25 cellular contexts compared by ENCODE assay signal in the genomic region with DNA sequence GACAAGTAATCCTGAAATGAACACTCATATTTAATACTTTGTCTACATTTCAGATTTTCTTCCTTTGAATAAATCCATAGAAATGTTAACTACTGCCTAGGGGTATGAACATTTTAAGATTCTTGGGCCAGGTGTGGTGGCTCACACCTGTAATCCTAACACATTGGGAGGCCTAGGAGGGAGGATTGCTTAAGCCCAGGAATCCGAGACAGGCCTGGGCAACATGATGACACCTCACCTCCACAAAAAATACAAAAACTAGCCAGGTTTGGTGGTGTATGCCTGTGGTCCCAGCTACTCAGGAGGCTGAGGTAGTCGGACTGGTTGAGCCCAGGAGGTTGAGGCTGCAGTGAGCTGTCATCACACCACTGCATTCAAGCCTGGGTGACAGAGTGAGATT.
"Had no signal": no experiment of that assay in that cellular context is flagged by ENCODE, and none has a peak within 500 bp of the region (broad histone marks: within the 10 kb centered on the region; RNA-seq: fewer than 3 reads in every experiment).

No MANE protein-coding gene starts in this region.

- H3K4me1 ChIP-seq: neural progenitor cell, parathyroid adenoma, psoas muscle, right lobe of liver, sigmoid colon, stomach, thyroid gland, tibial nerve, upper lobe of right lung, uterus had no signal

- H2AFZ ChIP-seq: neural progenitor cell, parathyroid adenoma had no signal

- H3K27ac ChIP-seq: neural progenitor cell, neutrophil, parathyroid adenoma, psoas muscle, right lobe of liver, sigmoid colon, stomach, thoracic aorta, thyroid gland, tibial nerve, upper lobe of right lung, uterus had no signal

- H3K9me3 ChIP-seq: neutrophil, psoas muscle, right lobe of liver, sigmoid colon, stomach, thoracic aorta, thyroid gland, tibial nerve, upper lobe of right lung, uterus had no signal

- DNase-seq: naive thymus-derived CD4-positive, alpha-beta T cell; natural killer cell; nucleus accumbens; posterior cingulate gyrus; psoas muscle; right cardiac atrium; right lobe of liver; sigmoid colon; small intestine; stimulated activated CD4-positive, alpha-beta T cell treated with anti-CD3 and anti-CD28 coated beads, Interleukin-15, amount 100 ng/mL, for 24 hours; stimulated activated CD4-positive, alpha-beta T cell treated with anti-CD3 and anti-CD28 coated beads, Interleukin-2, amount 100 ng/mL, for 24 hours; stimulated activated CD4-positive, alpha-beta T cell treated with anti-CD3 and anti-CD28 coated beads, Interleukin-2, amount 100 ng/mL, for 48 hours; stimulated activated CD4-positive, alpha-beta T cell treated with anti-CD3 and anti-CD28 coated beads, Interleukin-4, amount 100 ng/mL, for 24 hours; stimulated activated naive B cell treated with anti-CD40 and anti-IgM and Interleukin-4, amounts not matched to agents 10 μg/mL and 1 μg/mL and 100 μg/mL, for 72 hours; stimulated activated naive CD4-positive, alpha-beta T cell treated with Interleukin-2 at 50 U/mL for 16 hours; stomach; thyroid gland; upper lobe of right lung; uterus had no signal

- H3K9ac ChIP-seq: neural progenitor cell, parathyroid adenoma had no signal

- H3K27me3 ChIP-seq: neural progenitor cell, neutrophil, right lobe of liver, sigmoid colon, stomach, thyroid gland, tibial nerve, upper lobe of right lung, uterus had no signal

- H3K36me3 ChIP-seq: neural progenitor cell, neutrophil, right lobe of liver, sigmoid colon, stomach, thoracic aorta, thyroid gland, tibial nerve, upper lobe of right lung, uterus had no signal

- H3K4me2 ChIP-seq: neural progenitor cell had no signal

- H3K4me3 ChIP-seq: neural progenitor cell, psoas muscle, right lobe of liver, sigmoid colon, stomach, thoracic aorta, thyroid gland, tibial nerve, upper lobe of right lung, uterus had no signal

- ATAC-seq: naive thymus-derived CD4-positive, alpha-beta T cell; natural killer cell; psoas muscle; right cardiac atrium; right lobe of liver; stimulated activated effector memory CD8-positive, alpha-beta T cell treated with anti-CD3 and anti-CD28 coated beads, Interleukin-12 subunit alpha, Interleukin-12 subunit beta, amount 100 ng/mL, for 72 hours; stimulated activated naive B cell treated with anti-CD40 and anti-IgM and Interleukin-4, amounts not matched to agents 10 μg/mL and 1 μg/mL and 100 μg/mL, for 72 hours; upper lobe of right lung had no signal
